In genomic region chr10:44960482-44961230, GRCh38 we compare ENCODE assay signal across 1 cellular context.
TF ChIP-seq lines count a peak whose summit lies in the region.

No MANE protein-coding gene starts in this region.

TF ChIP-seq in WTC11, 78 proteins besides CTCF, POLR2A, EP300 and RAD21 (continued from another document):
- TF ChIP-seq, protein P1, sequence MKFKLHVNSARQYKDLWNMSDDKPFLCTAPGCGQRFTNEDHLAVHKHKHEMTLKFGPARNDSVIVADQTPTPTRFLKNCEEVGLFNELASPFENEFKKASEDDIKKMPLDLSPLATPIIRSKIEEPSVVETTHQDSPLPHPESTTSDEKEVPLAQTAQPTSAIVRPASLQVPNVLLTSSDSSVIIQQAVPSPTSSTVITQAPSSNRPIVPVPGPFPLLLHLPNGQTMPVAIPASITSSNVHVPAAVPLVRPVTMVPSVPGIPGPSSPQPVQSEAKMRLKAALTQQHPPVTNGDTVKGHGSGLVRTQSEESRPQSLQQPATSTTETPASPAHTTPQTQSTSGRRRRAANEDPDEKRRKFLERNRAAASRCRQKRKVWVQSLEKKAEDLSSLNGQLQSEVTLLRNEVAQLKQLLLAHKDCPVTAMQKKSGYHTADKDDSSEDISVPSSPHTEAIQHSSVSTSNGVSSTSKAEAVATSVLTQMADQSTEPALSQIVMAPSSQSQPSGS (CRISPR knock-in tag; IDR thresholded peaks at IDR 0.05; ENCODE audit: borderline replicate concordance, low read depth), result no peak
- no peak for TF ChIP-seq ZNF423 (CRISPR knock-in tag; IDR thresholded peaks at IDR 0.05)
- TF ChIP-seq, protein P2, sequence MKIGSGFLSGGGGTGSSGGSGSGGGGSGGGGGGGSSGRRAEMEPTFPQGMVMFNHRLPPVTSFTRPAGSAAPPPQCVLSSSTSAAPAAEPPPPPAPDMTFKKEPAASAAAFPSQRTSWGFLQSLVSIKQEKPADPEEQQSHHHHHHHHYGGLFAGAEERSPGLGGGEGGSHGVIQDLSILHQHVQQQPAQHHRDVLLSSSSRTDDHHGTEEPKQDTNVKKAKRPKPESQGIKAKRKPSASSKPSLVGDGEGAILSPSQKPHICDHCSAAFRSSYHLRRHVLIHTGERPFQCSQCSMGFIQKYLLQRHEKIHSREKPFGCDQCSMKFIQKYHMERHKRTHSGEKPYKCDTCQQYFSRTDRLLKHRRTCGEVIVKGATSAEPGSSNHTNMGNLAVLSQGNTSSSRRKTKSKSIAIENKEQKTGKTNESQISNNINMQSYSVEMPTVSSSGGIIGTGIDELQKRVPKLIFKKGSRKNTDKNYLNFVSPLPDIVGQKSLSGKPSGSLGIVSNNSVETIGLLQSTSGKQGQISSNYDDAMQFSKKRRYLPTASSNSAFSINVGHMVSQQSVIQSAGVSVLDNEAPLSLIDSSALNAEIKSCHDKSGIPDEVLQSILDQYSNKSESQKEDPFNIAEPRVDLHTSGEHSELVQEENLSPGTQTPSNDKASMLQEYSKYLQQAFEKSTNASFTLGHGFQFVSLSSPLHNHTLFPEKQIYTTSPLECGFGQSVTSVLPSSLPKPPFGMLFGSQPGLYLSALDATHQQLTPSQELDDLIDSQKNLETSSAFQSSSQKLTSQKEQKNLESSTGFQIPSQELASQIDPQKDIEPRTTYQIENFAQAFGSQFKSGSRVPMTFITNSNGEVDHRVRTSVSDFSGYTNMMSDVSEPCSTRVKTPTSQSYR (CRISPR knock-in tag; IDR thresholded peaks at IDR 0.05), result no peak
- no peak for TF ChIP-seq E2F1 (CRISPR knock-in tag; IDR thresholded peaks at IDR 0.05)
- no peak for TF ChIP-seq SMAD3 (CRISPR knock-in tag; IDR thresholded peaks at IDR 0.05; ENCODE audit: borderline replicate concordance)
- TF ChIP-seq PRRX2 (CRISPR knock-in tag; IDR thresholded peaks at IDR 0.05), result no peak
- no peak for TF ChIP-seq IRF2 (CRISPR knock-in tag; IDR thresholded peaks at IDR 0.05; ENCODE audit: borderline replicate concordance, low read depth)
TF ChIP-seq in WTC11: peak in this region for 0.
